ENCODE assay signal across 8 cellular contexts in the genomic region with DNA sequence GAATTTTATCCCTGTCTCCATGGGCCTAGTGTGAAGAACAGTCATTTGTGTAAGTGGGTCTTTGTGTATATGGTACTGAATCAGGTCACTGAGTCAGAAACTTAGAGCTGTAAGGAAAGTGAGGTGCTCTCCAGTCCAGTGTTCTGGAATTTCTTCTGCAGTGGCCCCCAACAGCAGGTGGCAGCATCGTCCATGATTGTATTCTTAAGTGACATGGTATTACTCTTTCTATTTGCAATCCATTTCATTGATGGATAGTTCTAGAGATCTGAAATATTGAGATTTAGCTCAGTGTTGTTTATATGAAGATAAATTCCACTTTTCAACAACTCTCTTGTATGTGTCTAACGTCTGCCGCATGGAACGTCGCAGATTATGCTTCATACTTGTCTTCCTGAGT. TPM values are rescaled to one million over a fixed set of nuclear protein-coding genes. Genes with fewer than 3 reads are reported as not detected.
DNase-seq lines count a peak whose midpoint lies in the region; ATAC-seq, FAIRE-seq and TF ChIP-seq lines count a peak whose summit lies in the region.
"Not testable (repeated sequence)": the region's sequence is repeated elsewhere in the genome, so short reads cannot be mapped to it uniquely, and the experiment has no call there.

No MANE protein-coding gene starts in this region.

- not testable (repeated sequence) for H3K79me2 ChIP-seq in K562 (ENCODE audit: control insufficient read depth, insufficient read depth, low read length)

- peak; percentile 40 to 52 for TF ChIP-seq RAD21 in K562 (CRISPR knock-in tag; conservative IDR thresholded peaks at IDR 0.05 in 1 of 2, IDR thresholded peaks at IDR 0.05 in 1 of 2)

- not testable (repeated sequence) for BruUV-seq in K562 (replicated peaks; lab: Mats Ljungman, UMichigan)

- H3K27ac ChIP-seq in C4-2B; HEK293 (ENCODE audit: extremely low read depth, low read depth, low read length); K562 (ENCODE audit: extremely low read depth, low read depth, low read length): not testable (repeated sequence)

- H3K4me3 ChIP-seq in HEK293 (ENCODE audit: low read depth, low read length); K562; mucosa of descending colon: not testable (repeated sequence)

- H3K9me1 ChIP-seq in K562 (ENCODE audit: control insufficient read depth, insufficient read depth, low read length): not testable (repeated sequence)

- TF ChIP-seq EP300 in K562 (IDR thresholded peaks at IDR 0.05; ENCODE audit: low read length): not testable (repeated sequence)

- not testable (repeated sequence) for H3K27ac Mint-ChIP-seq in activated CD4-positive, alpha-beta T cell treated with anti-CD3 and anti-CD28 coated beads, Interleukin-2, amount 10 ng/mL, durations not matched to agents 7 days and 5 days

- not testable (repeated sequence) for TF ChIP-seq POLR2A in K562 (conservative IDR thresholded peaks at IDR 0.05)

- H3K9me3 ChIP-seq in HEK293 (ENCODE audit: control insufficient read depth, insufficient read depth, low read depth, low read length); K562 (replicated peaks; ENCODE audit: control insufficient read depth, insufficient read depth, low read depth, low read length); mucosa of descending colon: not testable (repeated sequence)

- not testable (repeated sequence) for H3K4me1 ChIP-seq in HEK293 (ENCODE audit: control insufficient read depth, insufficient read depth, low read length); K562 (replicated peaks in 1 of 2; ENCODE audit: control insufficient read depth in 2 of 2, insufficient read depth in 2 of 2, low read length in 2 of 2); mucosa of descending colon (ENCODE audit: low read depth)

- 3% methylated on average over 5 of the region's 5 CpGs for WGBS in K562 (ENCODE audit: insufficient coverage, low coverage, missing lambda C conversion rate)

- not testable (repeated sequence) for H3K4me3 Mint-ChIP-seq in activated CD4-positive, alpha-beta T cell treated with anti-CD3 and anti-CD28 coated beads, Interleukin-2, amount 10 ng/mL, durations not matched to agents 7 days and 5 days

- H4K20me1 ChIP-seq in K562 (replicated peaks; ENCODE audit: control insufficient read depth, insufficient read depth, low read length): not testable (repeated sequence)

- TF ChIP-seq CTCF in C4-2B (conservative IDR thresholded peaks at IDR 0.05) (peak; percentile 61), K562 (IDR thresholded peaks at IDR 0.05 in 2 of 3, conservative IDR thresholded peaks at IDR 0.05 in 1 of 3; ENCODE audit: insufficient read depth in 2 of 3, low read depth in 1 of 3, low read length in 3 of 3) (peak in 2 of 3 experiments; percentile 38 to 44; a peak in 2 of 6 replicates)
- TF ChIP-seq CTCF in HEK293 (tag by site-specific recombination; IDR thresholded peaks at IDR 0.05); mucosa of descending colon (IDR thresholded peaks at IDR 0.05): not testable (repeated sequence)

- not testable (repeated sequence) for H2AFZ ChIP-seq in K562 (ENCODE audit: low read depth, low read length)

- not testable (repeated sequence) for H3K4me2 ChIP-seq in K562 (ENCODE audit: insufficient read depth, low read length)

- H3K4me1 Mint-ChIP-seq in activated CD4-positive, alpha-beta T cell treated with anti-CD3 and anti-CD28 coated beads, Interleukin-2, amount 10 ng/mL, durations not matched to agents 7 days and 5 days: not testable (repeated sequence)

- FAIRE-seq in K562 (lab: Jason Lieb, UNC): not testable (repeated sequence)

- not testable (repeated sequence) for H3K36me3 ChIP-seq in HEK293 (ENCODE audit: control insufficient read depth in 2 of 2, insufficient read depth in 1 of 2, low read length in 2 of 2); K562 (ENCODE audit: control insufficient read depth, insufficient read depth, low read length); mucosa of descending colon (ENCODE audit: low read depth)

- ATAC-seq in K562; mucosa of descending colon; stimulated activated naive CD8-positive, alpha-beta T cell treated with anti-CD3 and anti-CD28 coated beads, Interleukin-15, Interleukin-2, amounts not matched to agents 100 U/mL and 50 U/mL, for 24 hours: not testable (repeated sequence)

- DNase-seq in OCI-M1 (lab: John Stamatoyannopoulos, UW) (peak; percentile 37), fibroblast of the conjunctiva (ENCODE audit: low read depth) (peak; percentile 20), mucosa of descending colon (peak in 2 of 3 donors; percentile 59 to 76)
- DNase-seq in activated CD4-positive, alpha-beta T cell treated with anti-CD3 and anti-CD28 coated beads, Interleukin-2, amount 10 ng/mL, durations not matched to agents 7 days and 5 days: peak; percentile 36
- DNase-seq in K562 (ENCODE audit: extremely low read depth in 1 of 4, low spot score in 3 of 4): not testable (repeated sequence)
- DNase-seq in stimulated activated naive CD8-positive, alpha-beta T cell treated with anti-CD3 and anti-CD28 coated beads, Interleukin-15, Interleukin-2, amounts not matched to agents 100 U/mL and 50 U/mL, for 24 hours: peak; percentile 26

- CTCF ChIA-PET in HEK293 (lab: Yijun Ruan, JAX): interaction anchor here (0.6 kb wide), 1 partner anchor 124 kb away, joined by 3 read pairs; no protein-coding TSS in a partner anchor
- CTCF ChIA-PET in activated CD4-positive, alpha-beta T cell treated with anti-CD3 and anti-CD28 coated beads, Interleukin-2, amount 10 ng/mL, durations not matched to agents 7 days and 5 days (lab: Charles Lee); K562 (lab: Yijun Ruan, JAX; ENCODE audit: low intra/inter-chr PET ratio): not testable (repeated sequence)

- not testable (repeated sequence) for H3K9ac ChIP-seq in K562 (ENCODE audit: insufficient read depth in 1 of 2, low read depth in 2 of 2, low read length in 2 of 2)

- not testable (repeated sequence) for H3K27me3 ChIP-seq in K562 (ENCODE audit: control insufficient read depth in 2 of 2, insufficient read depth in 2 of 2, low read length in 2 of 2)

- in situ Hi-C loops in K562 (cut with MboI): not testable (repeated sequence)

- not testable (repeated sequence) for H3K36me3 Mint-ChIP-seq in activated CD4-positive, alpha-beta T cell treated with anti-CD3 and anti-CD28 coated beads, Interleukin-2, amount 10 ng/mL, durations not matched to agents 7 days and 5 days (ENCODE audit: low read depth)

- POLR2A ChIA-PET in HEK293 (lab: Yijun Ruan, JAX); activated CD4-positive, alpha-beta T cell treated with anti-CD3 and anti-CD28 coated beads, Interleukin-2, amount 10 ng/mL, durations not matched to agents 7 days and 5 days (lab: Charles Lee); K562 (lab: Yijun Ruan, JAX): not testable (repeated sequence)

- H3K9me3 Mint-ChIP-seq in activated CD4-positive, alpha-beta T cell treated with anti-CD3 and anti-CD28 coated beads, Interleukin-2, amount 10 ng/mL, durations not matched to agents 7 days and 5 days: not testable (repeated sequence)

- H3K27me3 Mint-ChIP-seq in activated CD4-positive, alpha-beta T cell treated with anti-CD3 and anti-CD28 coated beads, Interleukin-2, amount 10 ng/mL, durations not matched to agents 7 days and 5 days: not testable (repeated sequence)

- intact Hi-C loops in K562 (cut with micrococcal nuclease); mucosa of descending colon (cut with DNase I, micrococcal nuclease): not testable (repeated sequence)

TF ChIP-seq in HEK293, 187 proteins besides CTCF, POLR2A, EP300 and RAD21:
- TF ChIP-seq ZNF654 (tag by site-specific recombination; IDR thresholded peaks at IDR 0.05; ENCODE audit: low read depth): peak; percentile 34

RNA-seq across cellular contexts. Expression of a gene that starts 20.5 kb away (rescaled TPM):
- total RNA-seq in activated CD4-positive, alpha-beta T cell treated with anti-CD3 and anti-CD28 coated beads, Interleukin-2, amount 10 ng/mL, durations not matched to agents 7 days and 5 days: 10 to 100 TPM; 46.1 to 48.3 TPM
- total RNA-seq in K562 (2011; cell fraction: chromatin; rRNA removed; ENCODE audit: low replicate concordance): 17.7 and 37.4 TPM in 2 replicates
- 7.2 and 10.0 TPM in 2 replicates for total RNA-seq in K562 (2011; cell fraction: nucleolus; rRNA removed)
- total RNA-seq in K562 (2011; cell fraction: nucleoplasm; rRNA removed): 9.6 and 11.1 TPM in 2 replicates
- 20.2 and 20.4 TPM in 2 replicates for total RNA-seq in K562 (2014; rRNA removed)
- total RNA-seq in K562 (2014; rRNA removed; fragmentation: Illumina TruSeq; extraction: Trizol): 30.7 and 36.0 TPM in 2 replicates
- 28.2 and 42.4 TPM in 2 replicates for total RNA-seq in K562 (2015; rRNA removed; fragmentation: Illumina TruSeq; extraction: Trizol)
- 33.9 and 41.0 TPM in 2 replicates for total RNA-seq in K562 (2021)
- 20.7 and 27.7 TPM in 2 replicates for polyA plus RNA-seq in K562 (2011; rRNA removed)
- 3.9 and 8.4 TPM in 2 replicates for polyA plus RNA-seq in K562 (2011; cell fraction: cytosol; rRNA removed)
- polyA plus RNA-seq in K562 (2011; cell fraction: nucleus; rRNA removed): 13.7 and 14.9 TPM in 2 replicates
- 13.0 and 16.8 TPM in 2 replicates for polyA plus RNA-seq in K562 (2012)
- polyA plus RNA-seq in K562 (2014; fragmentation: Illumina TruSeq; extraction: Trizol): 26.8 and 32.9 TPM in 2 replicates
- polyA plus RNA-seq in K562 (2014; fragmentation: Nextera tagmentation; extraction: Ambion mirVana): 10 to 100 TPM; 16.7 to 27.2 TPM
- 23.4 and 30.5 TPM in 2 replicates for polyA plus RNA-seq in K562 (2014; rRNA removed)
- polyA minus RNA-seq in K562 (2011; rRNA and poly(A)+ RNA removed): 24.4 and 28.2 TPM in 2 replicates
- polyA minus RNA-seq in K562 (2011; cell fraction: cytosol; rRNA and poly(A)+ RNA removed): 4.3 and 5.8 TPM in 2 replicates
- 12.0 and 22.4 TPM in 2 replicates for polyA minus RNA-seq in K562 (2011; cell fraction: nucleus; rRNA and poly(A)+ RNA removed)
- total RNA-seq in mucosa of descending colon: 10 to 100 TPM; 33.6 to 53.6 (median 36.4) TPM
